Comparison of ENCODE assay signal across 8 cellular contexts in the genomic region with DNA sequence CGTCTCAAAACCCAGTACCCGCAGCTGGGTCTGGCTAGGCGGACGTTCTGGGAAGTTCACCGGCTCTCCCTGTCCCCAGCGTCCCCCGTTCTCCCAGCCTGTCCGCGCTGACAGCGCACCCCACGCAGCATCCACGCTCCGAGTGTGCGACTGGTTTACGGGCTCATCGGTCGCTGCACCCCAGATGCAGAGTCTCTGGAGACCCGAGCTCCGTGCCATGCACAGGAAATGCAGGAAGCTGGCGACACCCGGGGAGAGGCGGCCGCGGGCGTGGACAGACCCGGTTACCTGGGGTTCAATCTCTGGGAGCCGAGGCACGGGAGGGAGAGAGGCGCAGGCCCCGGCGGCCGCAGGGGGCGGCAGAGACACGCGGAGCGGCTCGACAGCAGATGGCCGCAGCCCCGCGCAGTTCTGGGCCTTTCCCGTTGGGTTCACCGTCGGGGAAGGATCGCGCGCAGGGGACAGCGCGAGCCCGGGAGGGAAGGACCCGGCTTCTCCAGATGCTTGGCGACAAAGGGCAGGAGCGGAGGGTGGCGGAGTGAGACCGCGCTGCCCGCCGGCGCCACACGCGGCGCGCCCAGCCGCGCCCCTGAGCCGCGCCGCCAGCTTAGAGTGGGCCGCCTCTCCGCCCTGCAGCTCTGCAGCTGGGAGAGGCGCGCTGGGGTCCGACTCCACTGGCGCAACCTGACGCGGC.
DNase-seq lines count a peak whose midpoint lies in the region; ATAC-seq and FAIRE-seq lines count a peak whose summit lies in the region.

No MANE protein-coding gene starts in this region.

- FAIRE-seq in GM19239 (lab: Jason Lieb, UNC): peak; percentile 44

- H3K36me3 ChIP-seq in BLaER1 (no peaks in the 10 kb centered on the region), mucosa of rectum (ENCODE audit: control insufficient read depth in 2 of 2, insufficient read depth in 2 of 2, low read length in 2 of 2) (peaks cover 2 to 10% of the 10 kb centered on the region in 2 donors)

- no peaks in the 10 kb centered on the region for H3K9me3 ChIP-seq in BLaER1
- H3K9me3 ChIP-seq in mucosa of rectum (ENCODE audit: control insufficient read depth in 2 of 2, low read length in 2 of 2): no peaks in the 10 kb centered on the region

- H3K9ac ChIP-seq in BLaER1: peak overlapping the region; percentile 60
- H3K9ac ChIP-seq in mucosa of rectum (ENCODE audit: low read depth in 1 of 2, low read length in 2 of 2): peak overlapping the region; percentile 71 to 90

- H4K20me1 ChIP-seq in BLaER1: peaks cover 18% of the 10 kb centered on the region; the same call in 1 of the 2 replicates

- H3K4me3 ChIP-seq in BLaER1 (peak overlapping the region; percentile 77), mucosa of rectum (ENCODE audit: low read length in 2 of 2) (peak overlapping the region; percentile 70 to 85)

- peak overlapping the region; percentile 95 for H3K4me2 ChIP-seq in BLaER1

- H3K4me1 ChIP-seq in BLaER1 (peaks cover 5% of the 10 kb centered on the region), mucosa of rectum (ENCODE audit: control insufficient read depth in 2 of 2, insufficient read depth in 2 of 2, low read length in 2 of 2) (peaks cover 15 to 25% of the 10 kb centered on the region in 2 donors)

- H3K27ac ChIP-seq in BLaER1 (0 out of 2 replicates have a peak overlapping the region, but pooled peaks have one; percentile 15), mucosa of rectum (ENCODE audit: low read depth in 2 of 2, low read length in 2 of 2) (peak overlapping the region; percentile 90 to 94)

- H3K27me3 ChIP-seq in BLaER1 (peaks cover 74% of the 10 kb centered on the region), mucosa of rectum (ENCODE audit: control insufficient read depth in 2 of 2, insufficient read depth in 2 of 2, low read length in 2 of 2) (no peaks in the 10 kb centered on the region)

- ATAC-seq in HG03439 (IDR thresholded peaks at IDR 0.05; ENCODE audit: unreplicated experiment): peak; percentile 64

- DNase-seq in GM19239 (ENCODE audit: insufficient read length, low spot score) (peak; percentile 97), NOMO-1 treated with dmso at 0.1 percent for 144 hours (lab: John Stamatoyannopoulos, UW; ENCODE audit: unreplicated experiment) (peak; percentile 44), epidermal melanocyte (ENCODE audit: insufficient read length, low spot score) (peak; percentile 93)
- peak; percentile 87 for DNase-seq in activated CD8-positive, alpha-beta memory T cell treated with anti-CD3 and anti-CD28 coated beads, Interleukin-2, amount 50 U/mL, for 48 hours
- DNase-seq in stimulated activated CD8-positive, alpha-beta memory T cell treated with anti-CD3 and anti-CD28 coated beads, Interleukin-7, amount 100 ng/mL, for 24 hours (ENCODE audit: low read depth): peak; percentile 30

Comparison
In these comparisons a context has a peak if more than half of its experiments do, and no peak if none do; other contexts are left out.
1. Peak in every context shown above with its lines: DNase-seq, ATAC-seq, H3K4me3 ChIP-seq and H3K27ac ChIP-seq.
2. DNase-seq: peak in every context shown above with its lines; median percentile 97 in GM19239; 93 in epidermal melanocyte; 87 in activated CD8-positive, alpha-beta memory T cell treated with anti-CD3 and anti-CD28 coated beads, Interleukin-2, amount 50 U/mL, for 48 hours; 44 in NOMO-1 treated with dmso at 0.1 percent for 144 hours; 30 in stimulated activated CD8-positive, alpha-beta memory T cell treated with anti-CD3 and anti-CD28 coated beads, Interleukin-7, amount 100 ng/mL, for 24 hours.